In genomic region chr20:36593347-36593746, GRCh38 we compare ENCODE assay signal across 1 cellular context.
TF ChIP-seq lines count a peak whose summit lies in the region.

No MANE protein-coding gene starts in this region.

TF ChIP-seq in HepG2, 621 proteins besides CTCF, POLR2A, EP300 and RAD21:
- peak; percentile 93 for TF ChIP-seq RBM22 (optimal IDR thresholded peaks at IDR 0.05; ENCODE audit: low read length)
- no peak for TF ChIP-seq SP4 (CRISPR knock-in tag; IDR thresholded peaks at IDR 0.05)
- TF ChIP-seq ZNF737 (CRISPR knock-in tag; IDR thresholded peaks at IDR 0.05; ENCODE audit: borderline replicate concordance): 0 out of 2 replicates have a peak, but pooled peaks have one; percentile 28
- no peak for TF ChIP-seq KLF9 (CRISPR knock-in tag; IDR thresholded peaks at IDR 0.05; ENCODE audit: low read depth)
- TF ChIP-seq POLR2AphosphoS5 (IDR thresholded peaks at IDR 0.05; ENCODE audit: low read depth, low read length): 0 out of 2 replicates have a peak, but pooled peaks have one; percentile 4
- 0 out of 2 replicates have a peak, but pooled peaks have one; percentile 19 for TF ChIP-seq ZNF687 (CRISPR knock-in tag; IDR thresholded peaks at IDR 0.05)
- TF ChIP-seq PAF1 (CRISPR knock-in tag; IDR thresholded peaks at IDR 0.05): peak; percentile 47; the same call in 1 of the 2 replicates
- no peak for TF ChIP-seq IRF2 (CRISPR knock-in tag; IDR thresholded peaks at IDR 0.05)
